8 cellular contexts compared by ENCODE assay signal in genomic region chr1:24641646-24642151, GRCh38. TPM values are rescaled to one million over a fixed set of nuclear protein-coding genes. Genes with fewer than 3 reads are reported as not detected.
DNase-seq lines count a peak whose midpoint lies in the region; ATAC-seq and TF ChIP-seq lines count a peak whose summit lies in the region.

No MANE protein-coding gene starts in this region.

- peak overlapping the region; percentile 70 for H3K4me3 ChIP-seq in lower leg skin (ENCODE audit: low read depth, poor library complexity, severe bottlenecking)

- no peak for TF ChIP-seq POLR2A in lower leg skin (IDR thresholded peaks at IDR 0.05)

- DNase-seq in NCI-H1417 (lab: John Stamatoyannopoulos, UW), result peak in 2 of 3 experiments; percentile 35 to 53
- DNase-seq in NCI-H1417 treated with DMSO at 0.1 percent for 48 hours (lab: John Stamatoyannopoulos, UW), result no peak
- DNase-seq in T-helper 9 cell, result peak; percentile 7
- peak; percentile 12 for DNase-seq in cerebellum (ENCODE audit: low spot score)
- peak; percentile 26 to 90 for DNase-seq in lower leg skin (ENCODE audit: low spot score in 2 of 2)
- peak; percentile 18 for DNase-seq in stimulated activated CD8-positive, alpha-beta memory T cell treated with anti-CD3 and anti-CD28 coated beads, Interleukin-15, amount 100 ng/mL, for 1 hour (ENCODE audit: low read depth)
- DNase-seq in SKM-1 (lab: John Stamatoyannopoulos, UW; ENCODE audit: unreplicated experiment), result no peak

- ATAC-seq in HG02763 (IDR thresholded peaks at IDR 0.05; ENCODE audit: unreplicated experiment), result no peak

- intact Hi-C loops in lower leg skin (cut with DNase I; ENCODE audit: low total_unique reads), result no loop called here

- 21 to 28% methylated on average over 24 of the region's 24 CpGs for WGBS in lower leg skin, 2 donors

- no peak for TF ChIP-seq CTCF in lower leg skin (IDR thresholded peaks at IDR 0.05)

RNA-seq across cellular contexts. Expression of gene SRRM1, which starts 1.4 kb away (rescaled TPM):
- total RNA-seq in cerebellum, result 71.2 TPM
- 100 to 1,000 TPM in 1 of 4 donors, 10 to 100 TPM in 3; 53.3 to 118 (median 83.3) TPM for total RNA-seq in lower leg skin

Comparison
In these comparisons a context has a peak if more than half of its experiments do, and no peak if none do; other contexts are left out.
1. DNase-seq: peak in NCI-H1417 (2 of 3), T-helper 9 cell (single experiment), cerebellum (single experiment), lower leg skin (2 of 2) and stimulated activated CD8-positive, alpha-beta memory T cell treated with anti-CD3 and anti-CD28 coated beads, Interleukin-15, amount 100 ng/mL, for 1 hour (single experiment); none in NCI-H1417 treated with DMSO at 0.1 percent for 48 hours (single experiment) and SKM-1 (single experiment).